21 cellular contexts compared by ENCODE assay signal in genomic region chr9:124479947-124480620, GRCh38. TPM values are rescaled to one million over a fixed set of nuclear protein-coding genes. Genes with fewer than 3 reads are reported as not detected.
"Had no signal": no experiment of that assay in that cellular context is flagged by ENCODE, and none has a peak within 500 bp of the region (broad histone marks: within the 10 kb centered on the region; RNA-seq: fewer than 3 reads in every experiment).

No MANE protein-coding gene starts in this region.

- H3K27ac ChIP-seq: body of pancreas, colonic mucosa, esophagus muscularis mucosa, lower lobe of right lung had no signal

- H3K4me3 Mint-ChIP-seq: activated B cell treated with CpG ODN at 0.5 μM for 24 hours; activated naive CD8-positive, alpha-beta T cell treated with anti-CD3 and anti-CD28 coated beads for 36 hours; activated T-cell treated with anti-CD3 and anti-CD28 coated beads, Interleukin-2, amount 50 U/mL, for 72 hours; immature natural killer cell; mesothelial cell of epicardium; stimulated activated memory B cell treated with anti-CD40 and anti-IgM and Interleukin-4, amounts not matched to agents 10 μg/mL and 1 μg/mL and 100 μg/mL, for 72 hours had no signal

- H3K36me3 ChIP-seq: colonic mucosa, esophagus muscularis mucosa, lower lobe of right lung had no signal

- H3K36me3 Mint-ChIP-seq: activated naive CD8-positive, alpha-beta T cell treated with anti-CD3 and anti-CD28 coated beads for 36 hours; immature natural killer cell; mesothelial cell of epicardium; stimulated activated memory B cell treated with anti-CD40 and anti-IgM and Interleukin-4, amounts not matched to agents 10 μg/mL and 1 μg/mL and 100 μg/mL, for 72 hours had no signal

- H3K4me3 ChIP-seq: body of pancreas, colonic mucosa, esophagus muscularis mucosa, lower lobe of right lung had no signal

- H3K27ac Mint-ChIP-seq: activated B cell treated with CpG ODN at 0.5 μM for 24 hours; activated naive CD8-positive, alpha-beta T cell treated with anti-CD3 and anti-CD28 coated beads for 36 hours; activated T-cell treated with anti-CD3 and anti-CD28 coated beads, Interleukin-2, amount 50 U/mL, for 72 hours; mesothelial cell of epicardium; stimulated activated memory B cell treated with anti-CD40 and anti-IgM and Interleukin-4, amounts not matched to agents 10 μg/mL and 1 μg/mL and 100 μg/mL, for 72 hours had no signal

- H3K4me1 ChIP-seq: lower lobe of right lung had no signal

- H3K9me3 Mint-ChIP-seq: activated B cell treated with CpG ODN at 0.5 μM for 24 hours; activated naive CD8-positive, alpha-beta T cell treated with anti-CD3 and anti-CD28 coated beads for 36 hours; immature natural killer cell; mesothelial cell of epicardium had no signal

- H3K9me3 ChIP-seq: body of pancreas, colonic mucosa, esophagus muscularis mucosa, lower lobe of right lung had no signal

- DNase-seq: activated B cell treated with CpG ODN at 0.5 μM for 24 hours; activated CD4-positive, alpha-beta T cell treated with anti-CD3 and anti-CD28 coated beads for 48 hours; activated gamma-delta T cell treated with Interleukin-2 at 50 U/mL for 16 hours; activated naive CD8-positive, alpha-beta T cell treated with anti-CD3 and anti-CD28 coated beads for 36 hours; activated T-cell treated with anti-CD3 and anti-CD28 coated beads, Interleukin-2, amount 50 U/mL, for 72 hours; amygdala; body of pancreas; central memory CD4-positive, alpha-beta T cell; colonic mucosa; immature natural killer cell; lower lobe of right lung; retina; stimulated activated CD4-positive, alpha-beta T cell treated with anti-CD3 and anti-CD28 coated beads, Interleukin-2, amount 100 ng/mL, for 48 hours had no signal

- H3K4me1 Mint-ChIP-seq: activated B cell treated with CpG ODN at 0.5 μM for 24 hours; activated naive CD8-positive, alpha-beta T cell treated with anti-CD3 and anti-CD28 coated beads for 36 hours; immature natural killer cell had no signal

RNA-seq across cellular contexts. Expression of gene NR5A1, which starts 27.1 kb away (rescaled TPM):
- total RNA-seq: activated B cell treated with CpG ODN at 0.5 μM for 24 hours; activated naive CD8-positive, alpha-beta T cell treated with anti-CD3 and anti-CD28 coated beads for 36 hours; body of pancreas; fibroblast of villous mesenchyme; lower lobe of right lung; myocyte; T-helper 2 cell treated with Interferon-gamma antibody and Interleukin-4, amounts not matched to agents 100 ng/mL and 5 ng/mL, for 36 hours; urinary bladder had no signal
- polyA plus RNA-seq: immature natural killer cell, urinary bladder had no signal

RNA-seq across cellular contexts. Expression of gene ADGRD2, which starts 29.8 kb away (rescaled TPM):
- total RNA-seq: activated B cell treated with CpG ODN at 0.5 μM for 24 hours; activated naive CD8-positive, alpha-beta T cell treated with anti-CD3 and anti-CD28 coated beads for 36 hours; activated T-cell treated with anti-CD3 and anti-CD28 coated beads, Interleukin-2, amount 50 U/mL, for 72 hours; body of pancreas; colonic mucosa; esophagus muscularis mucosa; fibroblast of villous mesenchyme; lower lobe of right lung; myocyte; T-helper 2 cell treated with Interferon-gamma antibody and Interleukin-4, amounts not matched to agents 100 ng/mL and 5 ng/mL, for 36 hours; urinary bladder had no signal
- polyA plus RNA-seq: immature natural killer cell, neural cell, urinary bladder had no signal
